8 cellular contexts compared by ENCODE assay signal in genomic region chr11:125112235-125112604, GRCh38. TPM values are rescaled to one million over a fixed set of nuclear protein-coding genes. Genes with fewer than 3 reads are reported as not detected.
DNase-seq lines count a peak whose midpoint lies in the region; ATAC-seq, FAIRE-seq and TF ChIP-seq lines count a peak whose summit lies in the region.

No MANE protein-coding gene starts in this region.

- H3K4me3 ChIP-seq in A549 (peak overlapping the region; percentile 41), HUES48 (ENCODE audit: low read depth, low read length) (peak overlapping the region; percentile 56), breast epithelium (peak overlapping the region; percentile 57 to 96 (median 81)), mucosa of rectum (ENCODE audit: low read length in 2 of 2) (peak overlapping the region; percentile 55 to 68)

- H3K36me3 ChIP-seq in HUES48 (ENCODE audit: control insufficient read depth, insufficient read depth, low read length) (0 out of 2 replicates have a peak, but pooled peaks cover 2% of the 10 kb centered on the region), breast epithelium (no peaks in the 10 kb centered on the region), mucosa of rectum (ENCODE audit: control insufficient read depth in 2 of 2, insufficient read depth in 2 of 2, low read length in 2 of 2) (no peaks in the 10 kb centered on the region)

- no peak for TF ChIP-seq EP300 in A549 (IDR thresholded peaks at IDR 0.05)

- CTCF ChIA-PET in A549 (lab: Yijun Ruan, JAX), result interaction anchor here (1.2 to 3.4 kb wide), 2 partner anchors 12 to 21 kb away, joined by 3 to 19 read pairs; no protein-coding TSS in a partner anchor

- TF ChIP-seq CTCF in A549 (IDR thresholded peaks at IDR 0.05), result no peak
- TF ChIP-seq CTCF in breast epithelium (IDR thresholded peaks at IDR 0.05), result no peak

- intact Hi-C loops in breast epithelium (cut with DNase I; ENCODE audit: low total_unique reads), result no loop called here

- H3K27ac ChIP-seq in A549, result peak overlapping the region; percentile 66 to 82
- no peak overlapping the region for H3K27ac ChIP-seq in HUES48 (ENCODE audit: low read depth, low read length)
- peak overlapping the region; percentile 87 to 93 for H3K27ac ChIP-seq in breast epithelium
- no peak overlapping the region for H3K27ac ChIP-seq in mucosa of rectum (ENCODE audit: low read depth in 2 of 2, low read length in 2 of 2)

- ATAC-seq in A549 (no peak), GM18868 (IDR thresholded peaks at IDR 0.05; ENCODE audit: unreplicated experiment) (no peak)

- H3K27me3 ChIP-seq in HUES48 (ENCODE audit: control insufficient read depth, insufficient read depth, low read length) (no peaks in the 10 kb centered on the region), breast epithelium (no peaks in the 10 kb centered on the region), mucosa of rectum (ENCODE audit: control insufficient read depth in 2 of 2, insufficient read depth in 2 of 2, low read length in 2 of 2) (no peaks in the 10 kb centered on the region)

- TF ChIP-seq RAD21 in A549 (conservative IDR thresholded peaks at IDR 0.05 in 1 of 2, IDR thresholded peaks at IDR 0.05 in 1 of 2), result no peak

- TF ChIP-seq POLR2A in A549 (IDR thresholded peaks at IDR 0.05; ENCODE audit: low read length) (no peak), breast epithelium (IDR thresholded peaks at IDR 0.05) (no peak)

- H3K9ac ChIP-seq in HUES48 (ENCODE audit: low read depth, low read length) (no peak overlapping the region), mucosa of rectum (ENCODE audit: low read depth in 1 of 2, low read length in 2 of 2) (no peak overlapping the region)

- peak overlapping the region; percentile 81 for H3K4me2 ChIP-seq in A549

- peaks cover 12% of the 10 kb centered on the region; the same call in 2 of the 3 replicates for H3K4me1 ChIP-seq in A549
- peaks cover 10% of the 10 kb centered on the region for H3K4me1 ChIP-seq in HUES48 (ENCODE audit: control insufficient read depth, insufficient read depth, low read length)
- H3K4me1 ChIP-seq in breast epithelium, result no peaks in the 10 kb centered on the region
- H3K4me1 ChIP-seq in mucosa of rectum (ENCODE audit: control insufficient read depth in 2 of 2, insufficient read depth in 2 of 2, low read length in 2 of 2), result peaks cover 3% of the 10 kb centered on the region in 2 donors

- no peak for DNase-seq in A549 (ENCODE audit: low read depth in 1 of 2, low spot score in 1 of 2)
- no peak for DNase-seq in breast epithelium (ENCODE audit: low spot score in 2 of 2)
- DNase-seq in NCI-H2081 (lab: John Stamatoyannopoulos, UW), result no peak
- DNase-seq in NCI-H524 (lab: John Stamatoyannopoulos, UW), result no peak
- no peak for DNase-seq in hypothalamus (lab: John Stamatoyannopoulos, UW)

- FAIRE-seq in A549 (lab: Jason Lieb, UNC), result no peak

- POLR2A ChIA-PET in A549 (lab: Yijun Ruan, JAX), result interaction anchor here (1.0 to 1.1 kb wide), 2 partner anchors 12 to 16 kb away, joined by 3 read pairs; no protein-coding TSS in a partner anchor

- H3K9me3 ChIP-seq in A549 (peaks cover 7% of the 10 kb centered on the region; the same call in 1 of the 3 replicates), HUES48 (ENCODE audit: control insufficient read depth, insufficient read depth, low read length) (peaks cover 3% of the 10 kb centered on the region; the same call in 1 of the 2 replicates), breast epithelium (no peaks in the 10 kb centered on the region), mucosa of rectum (ENCODE audit: control insufficient read depth in 2 of 2, low read length in 2 of 2) (no peaks in the 10 kb centered on the region)

- 62% methylated on average over 8 of the region's 8 CpGs for WGBS in A549 (ENCODE audit: missing lambda C conversion rate)

TF ChIP-seq in A549, 52 proteins besides CTCF, POLR2A, EP300 and RAD21:
- TF ChIP-seq HOXB5 (CRISPR knock-in tag; IDR thresholded peaks at IDR 0.05) (no peak), RARB (CRISPR knock-in tag; IDR thresholded peaks at IDR 0.05) (no peak), FOSL2 (IDR thresholded peaks at IDR 0.05) (no peak), FOSL2 (CRISPR knock-in tag; IDR thresholded peaks at IDR 0.05) (no peak), NFE2L2 (conservative IDR thresholded peaks at IDR 0.05; ENCODE audit: low read length) (no peak), JUN (IDR thresholded peaks at IDR 0.05) (no peak), HEYL (CRISPR knock-in tag; IDR thresholded peaks at IDR 0.05) (no peak), POLR2AphosphoS2 (conservative IDR thresholded peaks at IDR 0.05; ENCODE audit: low read length) (no peak), SMC3 (IDR thresholded peaks at IDR 0.05) (no peak), MAFK (IDR thresholded peaks at IDR 0.05; ENCODE audit: partially characterized antibody) (no peak), MYC (IDR thresholded peaks at IDR 0.05; ENCODE audit: borderline replicate concordance, low read length) (no peak), EHF (CRISPR knock-in tag; IDR thresholded peaks at IDR 0.05) (no peak), FOXS1 (CRISPR knock-in tag; IDR thresholded peaks at IDR 0.05) (no peak), KDM5A (IDR thresholded peaks at IDR 0.05) (no peak), KDM1A (IDR thresholded peaks at IDR 0.05; ENCODE audit: low read depth) (no peak), NPAS2 (CRISPR knock-in tag; IDR thresholded peaks at IDR 0.05; ENCODE audit: borderline replicate concordance) (no peak), HOXA7 (CRISPR knock-in tag; IDR thresholded peaks at IDR 0.05) (no peak), ZNF302 (CRISPR knock-in tag; IDR thresholded peaks at IDR 0.05) (no peak)
- TF ChIP-seq, protein P1, sequence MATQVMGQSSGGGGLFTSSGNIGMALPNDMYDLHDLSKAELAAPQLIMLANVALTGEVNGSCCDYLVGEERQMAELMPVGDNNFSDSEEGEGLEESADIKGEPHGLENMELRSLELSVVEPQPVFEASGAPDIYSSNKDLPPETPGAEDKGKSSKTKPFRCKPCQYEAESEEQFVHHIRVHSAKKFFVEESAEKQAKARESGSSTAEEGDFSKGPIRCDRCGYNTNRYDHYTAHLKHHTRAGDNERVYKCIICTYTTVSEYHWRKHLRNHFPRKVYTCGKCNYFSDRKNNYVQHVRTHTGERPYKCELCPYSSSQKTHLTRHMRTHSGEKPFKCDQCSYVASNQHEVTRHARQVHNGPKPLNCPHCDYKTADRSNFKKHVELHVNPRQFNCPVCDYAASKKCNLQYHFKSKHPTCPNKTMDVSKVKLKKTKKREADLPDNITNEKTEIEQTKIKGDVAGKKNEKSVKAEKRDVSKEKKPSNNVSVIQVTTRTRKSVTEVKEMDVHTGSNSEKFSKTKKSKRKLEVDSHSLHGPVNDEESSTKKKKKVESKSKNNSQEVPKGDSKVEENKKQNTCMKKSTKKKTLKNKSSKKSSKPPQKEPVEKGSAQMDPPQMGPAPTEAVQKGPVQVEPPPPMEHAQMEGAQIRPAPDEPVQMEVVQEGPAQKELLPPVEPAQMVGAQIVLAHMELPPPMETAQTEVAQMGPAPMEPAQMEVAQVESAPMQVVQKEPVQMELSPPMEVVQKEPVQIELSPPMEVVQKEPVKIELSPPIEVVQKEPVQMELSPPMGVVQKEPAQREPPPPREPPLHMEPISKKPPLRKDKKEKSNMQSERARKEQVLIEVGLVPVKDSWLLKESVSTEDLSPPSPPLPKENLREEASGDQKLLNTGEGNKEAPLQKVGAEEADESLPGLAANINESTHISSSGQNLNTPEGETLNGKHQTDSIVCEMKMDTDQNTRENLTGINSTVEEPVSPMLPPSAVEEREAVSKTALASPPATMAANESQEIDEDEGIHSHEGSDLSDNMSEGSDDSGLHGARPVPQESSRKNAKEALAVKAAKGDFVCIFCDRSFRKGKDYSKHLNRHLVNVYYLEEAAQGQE (IDR thresholded peaks at IDR 0.05), result no peak

RNA-seq across cellular contexts. Expression of gene TMEM218, which starts 0.8 kb away (rescaled TPM):
- polyA plus RNA-seq in A549 (2011; rRNA removed) (31.3 and 34.6 TPM in 2 replicates), A549 (2017; fragmentation: RNase III; extraction: RNeasy Plus Mini Kit Qiagen cat#74134 plus additional on column Dnase treatment) (27.5 to 31.4 TPM (median 29.1 TPM) in 3 replicates)
- 22.6 and 26.0 TPM in 2 replicates for polyA plus RNA-seq in A549 (2012; cell fraction: cytosol; rRNA removed)
- polyA plus RNA-seq in A549 (2012; cell fraction: nucleus; rRNA removed), result 17.9 and 30.3 TPM in 2 replicates
- polyA minus RNA-seq in A549 (2011; rRNA and poly(A)+ RNA removed), result 10.5 and 12.5 TPM in 2 replicates
- 10 to 100 TPM; 20.6 to 26.2 (median 22.4) TPM for total RNA-seq in breast epithelium

RNA-seq across cellular contexts. Expression of gene SLC37A2, which starts 49.1 kb away (rescaled TPM):
- polyA plus RNA-seq in A549 (2011; rRNA removed) (0.13 and 0.20 TPM in 2 replicates), A549 (2017; fragmentation: RNase III; extraction: RNeasy Plus Mini Kit Qiagen cat#74134 plus additional on column Dnase treatment) (0.07 to 0.14 TPM (median 0.08 TPM) in 3 replicates)
- polyA plus RNA-seq in A549 (2012; cell fraction: cytosol; rRNA removed), result 0.08 and 0.14 TPM in 2 replicates
- polyA plus RNA-seq in A549 (2012; cell fraction: nucleus; rRNA removed), result 0.43 and 0.77 TPM in 2 replicates
- 0.15 and 0.95 TPM in 2 replicates for polyA minus RNA-seq in A549 (2011; rRNA and poly(A)+ RNA removed)
- total RNA-seq in breast epithelium, result 10 to 100 TPM in 2 of 3 donors, 1 to 10 TPM in 1; 3.9 to 38.9 (median 13.6) TPM

RNA-seq across cellular contexts. Expression of gene PKNOX2, which starts 52.3 kb away (rescaled TPM):
- polyA plus RNA-seq in A549 (2011; rRNA removed) (not detected in 2 replicates), A549 (2017; fragmentation: RNase III; extraction: RNeasy Plus Mini Kit Qiagen cat#74134 plus additional on column Dnase treatment) (not detected in 3 replicates)
- not detected in 2 replicates for polyA plus RNA-seq in A549 (2012; cell fraction: cytosol; rRNA removed)
- polyA plus RNA-seq in A549 (2012; cell fraction: nucleus; rRNA removed), result not detected in 2 replicates
- not detected in 2 replicates for polyA minus RNA-seq in A549 (2011; rRNA and poly(A)+ RNA removed)
- 1 to 10 TPM in 1 of 3 donors, under 1 TPM in 2; 0.32 to 1.0 (median 0.66) TPM for total RNA-seq in breast epithelium

Comparison
In these comparisons a context has a peak if more than half of its experiments do, and no peak if none do; other contexts are left out.
1. H3K27ac ChIP-seq: peak in A549 (2 of 2) and breast epithelium (2 of 2); none in HUES48 (single experiment) and mucosa of rectum (0 of 2).
2. Peak in every context shown above with its lines, with median percentiles within 50 percentile points of each other: H3K4me3 ChIP-seq.